In genomic region chr1:25486602-25487001, GRCh38 we compare ENCODE assay signal across 1 cellular context.
TF ChIP-seq lines count a peak whose summit lies in the region.

No MANE protein-coding gene starts in this region.

TF ChIP-seq in H1, 55 proteins besides CTCF, POLR2A, EP300 and RAD21:
- TF ChIP-seq KDM1A (IDR thresholded peaks at IDR 0.05; ENCODE audit: borderline replicate concordance, low read length), result no peak
- no peak for TF ChIP-seq RBBP5 (IDR thresholded peaks at IDR 0.05; ENCODE audit: borderline replicate concordance, low read depth, low read length)
- TF ChIP-seq JUN (IDR thresholded peaks at IDR 0.05; ENCODE audit: low read depth, low read length), result no peak
- no peak for TF ChIP-seq PHF8 (conservative IDR thresholded peaks at IDR 0.05; ENCODE audit: low read depth, low read length)
